Comparison of ENCODE assay signal across 30 cellular contexts in genomic region chr2:114450639-114451038, GRCh38. TPM values are rescaled to one million over a fixed set of nuclear protein-coding genes. Genes with fewer than 3 reads are reported as not detected.
"Had no signal": no experiment of that assay in that cellular context is flagged by ENCODE, and none has a peak within 500 bp of the region (broad histone marks: within the 10 kb centered on the region; RNA-seq: fewer than 3 reads in every experiment).

No MANE protein-coding gene starts in this region.

- H3K36me3 ChIP-seq: neutrophil, ovary, right lobe of liver, sigmoid colon, suprapubic skin, tibial artery, transverse colon, upper lobe of right lung, uterus had no signal

- H3K4me1 ChIP-seq: parathyroid adenoma, psoas muscle, right lobe of liver, sigmoid colon, suprapubic skin, testis, tibial artery, transverse colon, upper lobe of right lung, uterus had no signal

- H3K27ac ChIP-seq: neutrophil, ovary, parathyroid adenoma, psoas muscle, right lobe of liver, sigmoid colon, suprapubic skin, testis, tibial artery, transverse colon, upper lobe of right lung, uterus had no signal

- H3K79me2 ChIP-seq: parathyroid adenoma had no signal

- H3K9ac ChIP-seq: parathyroid adenoma had no signal

- H3K27me3 ChIP-seq: neutrophil, ovary, right lobe of liver, sigmoid colon, suprapubic skin, testis, tibial artery, transverse colon, upper lobe of right lung, uterus had no signal

- H3K27me3 Mint-ChIP-seq: type B pancreatic cell had no signal

- H3K36me3 Mint-ChIP-seq: naive thymus-derived CD4-positive, alpha-beta T cell; natural killer cell; stimulated activated effector memory CD8-positive, alpha-beta T cell treated with anti-CD3 and anti-CD28 coated beads, Interleukin-12 subunit alpha, Interleukin-12 subunit beta, amount 100 ng/mL, for 72 hours; stimulated activated naive B cell treated with anti-CD40 and anti-IgM and Interleukin-4, amounts not matched to agents 10 μg/mL and 1 μg/mL and 100 μg/mL, for 72 hours; type B pancreatic cell had no signal

- H3K4me3 Mint-ChIP-seq: naive thymus-derived CD4-positive, alpha-beta T cell; natural killer cell; nephron; stimulated activated effector memory CD8-positive, alpha-beta T cell treated with anti-CD3 and anti-CD28 coated beads, Interleukin-12 subunit alpha, Interleukin-12 subunit beta, amount 100 ng/mL, for 72 hours; stimulated activated naive B cell treated with anti-CD40 and anti-IgM and Interleukin-4, amounts not matched to agents 10 μg/mL and 1 μg/mL and 100 μg/mL, for 72 hours; stimulated activated naive CD8-positive, alpha-beta T cell treated with anti-CD3 and anti-CD28 coated beads, Interleukin-15, amount 100 ng/mL, for 72 hours; type B pancreatic cell had no signal

- H3K9me3 Mint-ChIP-seq: nephron, type B pancreatic cell had no signal

- H3K27ac Mint-ChIP-seq: naive thymus-derived CD4-positive, alpha-beta T cell; natural killer cell; nephron; progenitor cell of endocrine pancreas; stimulated activated effector memory CD8-positive, alpha-beta T cell treated with anti-CD3 and anti-CD28 coated beads, Interleukin-12 subunit alpha, Interleukin-12 subunit beta, amount 100 ng/mL, for 72 hours; stimulated activated naive B cell treated with anti-CD40 and anti-IgM and Interleukin-4, amounts not matched to agents 10 μg/mL and 1 μg/mL and 100 μg/mL, for 72 hours; stimulated activated naive CD8-positive, alpha-beta T cell treated with anti-CD3 and anti-CD28 coated beads, Interleukin-15, amount 100 ng/mL, for 72 hours; type B pancreatic cell had no signal

- H2AFZ ChIP-seq: parathyroid adenoma had no signal

- H3K9me3 ChIP-seq: neutrophil, ovary, psoas muscle, right lobe of liver, sigmoid colon, suprapubic skin, testis, tibial artery, transverse colon, upper lobe of right lung, uterus had no signal

- ATAC-seq: naive thymus-derived CD4-positive, alpha-beta T cell; natural killer cell; psoas muscle; right cardiac atrium; right lobe of liver; stimulated activated effector memory CD8-positive, alpha-beta T cell treated with anti-CD3 and anti-CD28 coated beads, Interleukin-12 subunit alpha, Interleukin-12 subunit beta, amount 100 ng/mL, for 72 hours; stimulated activated naive B cell treated with anti-CD40 and anti-IgM and Interleukin-4, amounts not matched to agents 10 μg/mL and 1 μg/mL and 100 μg/mL, for 72 hours; stimulated activated naive CD8-positive, alpha-beta T cell treated with anti-CD3 and anti-CD28 coated beads, Interleukin-15, amount 100 ng/mL, for 72 hours; stimulated activated naive CD8-positive, alpha-beta T cell treated with anti-CD3 and anti-CD28 coated beads, Interleukin-15, Interleukin-2, amounts not matched to agents 100 U/mL and 50 U/mL, for 24 hours; upper lobe of right lung had no signal

- H3K4me1 Mint-ChIP-seq: naive thymus-derived CD4-positive, alpha-beta T cell; natural killer cell; nephron; stimulated activated effector memory CD8-positive, alpha-beta T cell treated with anti-CD3 and anti-CD28 coated beads, Interleukin-12 subunit alpha, Interleukin-12 subunit beta, amount 100 ng/mL, for 72 hours; stimulated activated naive B cell treated with anti-CD40 and anti-IgM and Interleukin-4, amounts not matched to agents 10 μg/mL and 1 μg/mL and 100 μg/mL, for 72 hours; stimulated activated naive CD8-positive, alpha-beta T cell treated with anti-CD3 and anti-CD28 coated beads, Interleukin-15, amount 100 ng/mL, for 72 hours had no signal

- H3K4me3 ChIP-seq: ovary, psoas muscle, right lobe of liver, sigmoid colon, suprapubic skin, tibial artery, transverse colon, upper lobe of right lung, uterus had no signal

- DNase-seq: naive thymus-derived CD4-positive, alpha-beta T cell; natural killer cell; nucleus accumbens; ovary; posterior cingulate gyrus; psoas muscle; right cardiac atrium; right lobe of liver; sigmoid colon; small intestine; stimulated activated CD4-positive, alpha-beta T cell treated with anti-CD3 and anti-CD28 coated beads, Interleukin-15, amount 100 ng/mL, for 24 hours; stimulated activated CD4-positive, alpha-beta T cell treated with anti-CD3 and anti-CD28 coated beads, Interleukin-4, amount 100 ng/mL, for 1 hour; stimulated activated CD4-positive, alpha-beta T cell treated with anti-CD3 and anti-CD28 coated beads, Interleukin-4, amount 100 ng/mL, for 4 hours; stimulated activated naive B cell treated with anti-CD40 and anti-IgM and Interleukin-4, amounts not matched to agents 10 μg/mL and 1 μg/mL and 100 μg/mL, for 72 hours; stimulated activated naive CD8-positive, alpha-beta T cell treated with anti-CD3 and anti-CD28 coated beads, Interleukin-15, amount 100 ng/mL, for 72 hours; stimulated activated naive CD8-positive, alpha-beta T cell treated with anti-CD3 and anti-CD28 coated beads, Interleukin-15, Interleukin-2, amounts not matched to agents 100 U/mL and 50 U/mL, for 24 hours; substantia nigra; testis; tibial artery; transverse colon; upper lobe of right lung; uterus had no signal

RNA-seq across cellular contexts. Expression of gene DPP10, which starts 8.2 kb away (rescaled TPM):
- total RNA-seq: naive thymus-derived CD4-positive, alpha-beta T cell; natural killer cell; psoas muscle; renal cortical epithelial cell had no signal
- polyA plus RNA-seq: naive thymus-derived CD4-positive, alpha-beta T cell had no signal
